16 cellular contexts compared by ENCODE assay signal in genomic region chr1:113142791-113143190, GRCh38.
DNase-seq lines count a peak whose midpoint lies in the region; ATAC-seq, FAIRE-seq and TF ChIP-seq lines count a peak whose summit lies in the region.
"Had no signal": no experiment of that assay in that cellular context is flagged by ENCODE, and none has a peak within 500 bp of the region (broad histone marks: within the 10 kb centered on the region; RNA-seq: fewer than 3 reads in every experiment).

No MANE protein-coding gene starts in this region.

- TF ChIP-seq CTCF in brain microvascular endothelial cell (IDR thresholded peaks at IDR 0.05; ENCODE audit: low read depth, low read length, missing control alignments): no peak
- no peak for TF ChIP-seq CTCF in lower lobe of right lung (IDR thresholded peaks at IDR 0.05)
- TF ChIP-seq CTCF in spleen (IDR thresholded peaks at IDR 0.05 in 8 of 11, conservative IDR thresholded peaks at IDR 0.05 in 3 of 11): no peak

- in situ Hi-C loops in brain microvascular endothelial cell (cut with HindIII; ENCODE audit: low pct_ligation_motif_present, low sequenced_read_pairs): no loop called here

- ATAC-seq in lower lobe of right lung: no peak
- no peak for ATAC-seq in GM18502 (IDR thresholded peaks at IDR 0.05; ENCODE audit: poor library complexity, unreplicated experiment)
- ATAC-seq: gastroesophageal sphincter had no signal

- no peak for FAIRE-seq in urothelium cell line (lab: Jason Lieb, UNC)

- WGBS in spleen, 5 donors: 6 to 35% (median 13%) methylated on average over 1 of the region's 1 CpG

- H3K36me3 ChIP-seq in brain microvascular endothelial cell (replicated peaks): no peaks in the 10 kb centered on the region
- no peaks in the 10 kb centered on the region for H3K36me3 ChIP-seq in lower lobe of right lung
- H3K36me3 ChIP-seq in spleen: no peaks in the 10 kb centered on the region
- H3K36me3 ChIP-seq: gastroesophageal sphincter, thoracic aorta had no signal

- H3K27ac ChIP-seq in brain microvascular endothelial cell (no peak overlapping the region), lower lobe of right lung (peak overlapping the region; percentile 8), spleen (no peak overlapping the region)
- H3K27ac ChIP-seq: gastroesophageal sphincter, thoracic aorta had no signal

- H3K27me3 ChIP-seq in brain microvascular endothelial cell (replicated peaks): no peaks in the 10 kb centered on the region
- no peaks in the 10 kb centered on the region for H3K27me3 ChIP-seq in lower lobe of right lung (ENCODE audit: low read depth)
- H3K27me3 ChIP-seq in spleen (replicated peaks in 1 of 7): no peaks in the 10 kb centered on the region
- H3K27me3 ChIP-seq: gastroesophageal sphincter had no signal

- no peak overlapping the region for H3K4me3 ChIP-seq in brain microvascular endothelial cell (ENCODE audit: low read depth, low read length)
- no peak overlapping the region for H3K4me3 ChIP-seq in lower lobe of right lung
- H3K4me3 ChIP-seq in spleen: no peak overlapping the region
- H3K4me3 ChIP-seq: gastroesophageal sphincter, thoracic aorta had no signal

- H3K9me3 ChIP-seq in lower lobe of right lung (no peaks in the 10 kb centered on the region), spleen (no peaks in the 10 kb centered on the region)
- H3K9me3 ChIP-seq: gastroesophageal sphincter, thoracic aorta had no signal

- H3K4me1 ChIP-seq in lower lobe of right lung (peaks cover 33% of the 10 kb centered on the region), spleen (peaks cover 3 to 26% (median 13%) of the 10 kb centered on the region in 6 donors)

- DNase-seq in ELF-1 (ENCODE audit: low read depth, low spot score) (peak; percentile 14), M059J (ENCODE audit: low read depth) (peak; percentile 76), brain microvascular endothelial cell (peak; percentile 24), lower lobe of right lung (no peak), SKM-1 treated with dmso at 0.1 percent for 144 hours (lab: John Stamatoyannopoulos, UW; ENCODE audit: unreplicated experiment) (no peak), urothelium cell line (ENCODE audit: low spot score) (no peak), spleen (no peak)
- DNase-seq: activated CD4-positive, alpha-beta T cell treated with anti-CD3 and anti-CD28 coated beads, Interleukin-2, amount 10 ng/mL, durations not matched to agents 24 days and 14 days; central memory CD4-positive, alpha-beta T cell; mesendoderm; NCI-H2107; NCI-H82; retina had no signal

- intact Hi-C loops in lower lobe of right lung (cut with DNase I): no loop called here
- intact Hi-C loops in spleen (cut with DNase I; ENCODE audit: low total_unique reads): loop anchor here (5.0 to 10.0 kb wide), 2 partner anchors 312 to 535 kb away; no protein-coding TSS in a partner anchor

- no peak for TF ChIP-seq POLR2A in spleen (IDR thresholded peaks at IDR 0.05)

Comparison
In these comparisons a context has a peak if more than half of its experiments do, and no peak if none do; other contexts are left out.
1. DNase-seq: peak in ELF-1 (single experiment), M059J (single experiment) and brain microvascular endothelial cell (single experiment); none in lower lobe of right lung (single experiment), SKM-1 treated with dmso at 0.1 percent for 144 hours (single experiment), urothelium cell line (single experiment) and spleen (single experiment).